Comparison of ENCODE assay signal across 12 cellular contexts in the genomic region with DNA sequence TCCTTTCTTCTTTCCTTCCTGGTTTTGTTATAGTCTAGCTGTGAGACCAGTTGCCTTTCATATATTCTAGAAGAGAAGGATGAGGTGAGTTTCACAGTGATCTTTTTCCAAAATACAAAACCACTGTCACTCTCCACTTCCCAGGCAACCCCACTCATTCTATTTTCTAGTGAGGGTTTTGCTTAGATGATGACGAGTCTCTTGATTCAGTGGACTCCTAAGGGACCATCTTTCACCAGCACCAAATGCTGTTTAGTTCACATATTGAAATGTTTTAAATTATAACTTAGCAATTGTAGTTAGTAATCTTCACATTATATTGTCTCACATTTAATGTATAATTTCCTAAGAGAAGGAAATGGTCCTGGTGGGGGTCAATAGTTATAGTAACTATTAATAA. TPM values are rescaled to one million over a fixed set of nuclear protein-coding genes. Genes with fewer than 3 reads are reported as not detected.
DNase-seq lines count a peak whose midpoint lies in the region; ATAC-seq, FAIRE-seq and TF ChIP-seq lines count a peak whose summit lies in the region.
"Had no signal": no experiment of that assay in that cellular context is flagged by ENCODE, and none has a peak within 500 bp of the region (broad histone marks: within the 10 kb centered on the region; RNA-seq: fewer than 3 reads in every experiment).

No MANE protein-coding gene starts in this region.

- intact Hi-C loops in kidney (cut with DNase I), result no loop called here

- DNase-seq in activated T-cell treated with anti-CD3 and anti-CD28 coated beads, Interleukin-2, amount 50 U/mL, for 72 hours, result no peak
- DNase-seq in activated T-cell treated with anti-CD3 and anti-CD28 coated beads, Interleukin-2, amount 50 U/mL, for 48 hours, result no peak
- DNase-seq in memory B cell (ENCODE audit: low spot score in 2 of 2) (no peak), suprapubic skin (ENCODE audit: low spot score in 2 of 2) (no peak), kidney (no peak), frontal cortex (ENCODE audit: low spot score in 2 of 2) (no peak)
- DNase-seq: dermis blood vessel endothelial cell, NCI-H2107, small intestine had no signal

- H3K4me3 ChIP-seq in suprapubic skin (no peak overlapping the region), kidney (ENCODE audit: low read length in 2 of 2) (no peak overlapping the region)

- no peaks in the 10 kb centered on the region for H3K27me3 Mint-ChIP-seq in activated T-cell treated with anti-CD3 and anti-CD28 coated beads, Interleukin-2, amount 50 U/mL, for 72 hours (ENCODE audit: low read depth)
- H3K27me3 Mint-ChIP-seq in activated naive CD8-positive, alpha-beta T cell, result no peaks in the 10 kb centered on the region
- H3K27me3 Mint-ChIP-seq in memory B cell, result no peaks in the 10 kb centered on the region

- ATAC-seq in activated T-cell treated with anti-CD3 and anti-CD28 coated beads, Interleukin-2, amount 50 U/mL, for 72 hours (replicated peaks in 1 of 2), result no peak
- ATAC-seq in memory B cell (ENCODE audit: low read depth), result no peak
- no peak for ATAC-seq in GM21447 (IDR thresholded peaks at IDR 0.05; ENCODE audit: unreplicated experiment)

- H3K27ac ChIP-seq in suprapubic skin (peak overlapping the region; percentile 32), kidney (ENCODE audit: low read depth in 2 of 2, low read length in 2 of 2) (no peak overlapping the region)

- peak overlapping the region; percentile 72 to 88 for H3K4me3 Mint-ChIP-seq in activated T-cell treated with anti-CD3 and anti-CD28 coated beads, Interleukin-2, amount 50 U/mL, for 72 hours
- H3K4me3 Mint-ChIP-seq in activated naive CD8-positive, alpha-beta T cell, result peak overlapping the region; percentile 57
- no peak overlapping the region for H3K4me3 Mint-ChIP-seq in memory B cell

- TF ChIP-seq CTCF in suprapubic skin (IDR thresholded peaks at IDR 0.05) (no peak), kidney (IDR thresholded peaks at IDR 0.05; ENCODE audit: borderline replicate concordance, extremely low read depth, insufficient read depth) (no peak)

- H3K9me3 Mint-ChIP-seq in activated T-cell treated with anti-CD3 and anti-CD28 coated beads, Interleukin-2, amount 50 U/mL, for 72 hours, result no peaks in the 10 kb centered on the region
- no peaks in the 10 kb centered on the region for H3K9me3 Mint-ChIP-seq in activated naive CD8-positive, alpha-beta T cell (ENCODE audit: low read depth)
- no peaks in the 10 kb centered on the region for H3K9me3 Mint-ChIP-seq in memory B cell

- H3K27me3 ChIP-seq in suprapubic skin, result no peaks in the 10 kb centered on the region

- H3K9ac ChIP-seq in kidney (ENCODE audit: low read length in 2 of 2), result no peak overlapping the region

- no peaks in the 10 kb centered on the region for H3K36me3 Mint-ChIP-seq in activated T-cell treated with anti-CD3 and anti-CD28 coated beads, Interleukin-2, amount 50 U/mL, for 72 hours (ENCODE audit: insufficient read depth in 2 of 2)
- H3K36me3 Mint-ChIP-seq in activated naive CD8-positive, alpha-beta T cell, result no peaks in the 10 kb centered on the region
- peaks cover 5% of the 10 kb centered on the region for H3K36me3 Mint-ChIP-seq in memory B cell

- H3K4me1 ChIP-seq in suprapubic skin (peaks cover 67% of the 10 kb centered on the region), kidney (ENCODE audit: control insufficient read depth in 1 of 2, insufficient read depth in 1 of 2, low read depth in 1 of 2, low read length in 2 of 2) (peaks cover 11 to 14% of the 10 kb centered on the region in 2 donors)

- WGBS in suprapubic skin, result 33% methylated on average over 1 of the region's 1 CpG

- peak overlapping the region; percentile 88 for H3K27ac Mint-ChIP-seq in activated T-cell treated with anti-CD3 and anti-CD28 coated beads, Interleukin-2, amount 50 U/mL, for 72 hours
- peak overlapping the region; percentile 82 for H3K27ac Mint-ChIP-seq in activated naive CD8-positive, alpha-beta T cell
- H3K27ac Mint-ChIP-seq in memory B cell, result peak overlapping the region; percentile 63

- H3K36me3 ChIP-seq in suprapubic skin (peaks cover 6% of the 10 kb centered on the region), kidney (ENCODE audit: control insufficient read depth in 1 of 2, insufficient read depth in 2 of 2, low read length in 2 of 2) (no peaks in the 10 kb centered on the region)

- FAIRE-seq in kidney (lab: Jason Lieb, UNC) (no peak), frontal cortex (lab: Jason Lieb, UNC) (no peak)
- FAIRE-seq: G401.6, small intestine had no signal

- no peaks in the 10 kb centered on the region for H3K9me3 ChIP-seq in suprapubic skin
- H3K9me3 ChIP-seq in kidney (ENCODE audit: control insufficient read depth in 1 of 2, low read length in 2 of 2), result no peaks in the 10 kb centered on the region

- no peak for TF ChIP-seq POLR2A in suprapubic skin (IDR thresholded peaks at IDR 0.05)

- peaks cover 82% of the 10 kb centered on the region for H3K4me1 Mint-ChIP-seq in activated T-cell treated with anti-CD3 and anti-CD28 coated beads, Interleukin-2, amount 50 U/mL, for 72 hours (ENCODE audit: low read depth)
- H3K4me1 Mint-ChIP-seq in activated naive CD8-positive, alpha-beta T cell (ENCODE audit: low read depth), result peaks cover 87% of the 10 kb centered on the region
- peaks cover 43% of the 10 kb centered on the region for H3K4me1 Mint-ChIP-seq in memory B cell

- TF ChIP-seq EP300 in suprapubic skin (IDR thresholded peaks at IDR 0.05), result no peak

RNA-seq across cellular contexts. Expression of a gene that starts 25.2 kb away (rescaled TPM):
- 10 to 100 TPM; 46.5 to 74.2 TPM for total RNA-seq in activated T-cell treated with anti-CD3 and anti-CD28 coated beads, Interleukin-2, amount 50 U/mL, for 72 hours
- total RNA-seq in suprapubic skin (100 to 1,000 TPM in 3 of 4 donors, 10 to 100 TPM in 1; 96.5 to 257 (median 181) TPM), kidney (138 TPM), frontal cortex (128 TPM)
- 26.6 TPM for polyA plus RNA-seq in kidney (ENCODE audit: insufficient read depth, low read depth, low replicate concordance)
